ENCODE assay signal across 1 cellular context in genomic region chr6:85594197-85594930, GRCh38.
TF ChIP-seq lines count a peak whose summit lies in the region.

No MANE protein-coding gene starts in this region.

TF ChIP-seq in WTC11, 78 proteins besides CTCF, POLR2A, EP300 and RAD21 (continued from another document):
- TF ChIP-seq ZBTB43 (CRISPR knock-in tag; IDR thresholded peaks at IDR 0.05), result no peak
- TF ChIP-seq PRRX2 (CRISPR knock-in tag; IDR thresholded peaks at IDR 0.05), result no peak
- no peak for TF ChIP-seq CREM (CRISPR knock-in tag; IDR thresholded peaks at IDR 0.05)
